In genomic region chr12:111775205-111776193, GRCh38 we compare ENCODE assay signal across 1 cellular context.
TF ChIP-seq lines count a peak whose summit lies in the region.

No MANE protein-coding gene starts in this region.

TF ChIP-seq in K562, 482 proteins besides CTCF, POLR2A, EP300 and RAD21 (continued from another document and continues in another):
- TF ChIP-seq E2F8 (IDR thresholded peaks at IDR 0.05; ENCODE audit: low read depth, partially characterized antibody) (no peak), PHB2 (IDR thresholded peaks at IDR 0.05; ENCODE audit: low read depth) (no peak), ZBED1 (IDR thresholded peaks at IDR 0.05) (no peak), TRIM28 (IDR thresholded peaks at IDR 0.05) (no peak), ZNF77 (CRISPR knock-in tag; IDR thresholded peaks at IDR 0.05) (no peak), ZNF263 (CRISPR knock-in tag; IDR thresholded peaks at IDR 0.05; ENCODE audit: borderline replicate concordance) (no peak), RHOXF2B (CRISPR knock-in tag; conservative IDR thresholded peaks at IDR 0.05) (no peak), HDAC1 (IDR thresholded peaks at IDR 0.05) (peak in 1 of 2 experiments; percentile 60; a peak in 2 of 4 replicates), ID3 (CRISPR knock-in tag; IDR thresholded peaks at IDR 0.05) (no peak), ID3 (tag; IDR thresholded peaks at IDR 0.05) (no peak), MTF1 (CRISPR knock-in tag; IDR thresholded peaks at IDR 0.05; ENCODE audit: borderline replicate concordance) (no peak), MED1 (CRISPR knock-in tag; IDR thresholded peaks at IDR 0.05; ENCODE audit: borderline replicate concordance) (no peak), KDM2B (CRISPR knock-in tag; IDR thresholded peaks at IDR 0.05) (no peak), ZNF518B (CRISPR knock-in tag; IDR thresholded peaks at IDR 0.05) (no peak), ZNF592 (IDR thresholded peaks at IDR 0.05) (peak; percentile 86), FIP1L1 (IDR thresholded peaks at IDR 0.05; ENCODE audit: low read depth, low read length, poor library complexity, severe bottlenecking) (no peak), THRB (CRISPR knock-in tag; conservative IDR thresholded peaks at IDR 0.05) (no peak), HDAC8 (tag; IDR thresholded peaks at IDR 0.05) (no peak), ZNF57 (CRISPR knock-in tag; IDR thresholded peaks at IDR 0.05) (no peak), MBD1 (CRISPR knock-in tag; IDR thresholded peaks at IDR 0.05) (no peak), TEAD4 (IDR thresholded peaks at IDR 0.05; ENCODE audit: low read length) (no peak; the same call in none of the 2 replicates), TEAD4 (CRISPR knock-in tag; IDR thresholded peaks at IDR 0.05; ENCODE audit: borderline replicate concordance) (no peak), CHD2 (IDR thresholded peaks at IDR 0.05; ENCODE audit: low read depth, low read length) (no peak), ZBTB17 (CRISPR knock-in tag; IDR thresholded peaks at IDR 0.05) (no peak), PHB (CRISPR knock-in tag; IDR thresholded peaks at IDR 0.05) (no peak), KLF16 (IDR thresholded peaks at IDR 0.05) (peak; percentile 18; the same call in 1 of the 2 replicates), PPARD (CRISPR knock-in tag; IDR thresholded peaks at IDR 0.05) (no peak), THAP12 (CRISPR knock-in tag; IDR thresholded peaks at IDR 0.05) (0 out of 2 replicates have a peak, but pooled peaks have one; percentile 43), MYC (IDR thresholded peaks at IDR 0.05; ENCODE audit: low read depth, low read length) (0 out of 2 replicates have a peak, but pooled peaks have one; percentile 12), MYC (CRISPR knock-in tag; IDR thresholded peaks at IDR 0.05; ENCODE audit: borderline replicate concordance, low read depth) (no peak), EZH2 (IDR thresholded peaks at IDR 0.05; ENCODE audit: borderline replicate concordance, low read depth, low read length) (no peak), MAX (CRISPR knock-in tag; IDR thresholded peaks at IDR 0.05) (no peak), REST (CRISPR knock-in tag; IDR thresholded peaks at IDR 0.05; ENCODE audit: low read depth) (no peak), NFRKB (IDR thresholded peaks at IDR 0.05; ENCODE audit: low read depth) (no peak; the same call in 1 of the 2 replicates), ZNF184 (CRISPR knock-in tag; IDR thresholded peaks at IDR 0.05) (no peak), STAG1 (CRISPR knock-in tag; IDR thresholded peaks at IDR 0.05; ENCODE audit: borderline replicate concordance) (no peak), RFX7 (CRISPR knock-in tag; IDR thresholded peaks at IDR 0.05) (no peak), ADNP (tag; IDR thresholded peaks at IDR 0.05) (no peak), E2F5 (CRISPR knock-in tag; IDR thresholded peaks at IDR 0.05) (no peak), NCOA6 (IDR thresholded peaks at IDR 0.05) (no peak), NFATC3 (IDR thresholded peaks at IDR 0.05) (no peak), SRSF7 (optimal IDR thresholded peaks at IDR 0.05; ENCODE audit: low read depth, low read length) (no peak), NCOR1 (IDR thresholded peaks at IDR 0.05) (peak; percentile 67)
